29 cellular contexts compared by ENCODE assay signal in genomic region chr3:66149269-66149668, GRCh38.
"Had no signal": no experiment of that assay in that cellular context is flagged by ENCODE, and none has a peak within 500 bp of the region (broad histone marks: within the 10 kb centered on the region; RNA-seq: fewer than 3 reads in every experiment).

No MANE protein-coding gene starts in this region.

- H3K4me3 ChIP-seq: body of pancreas, cardiac muscle cell, gastroesophageal sphincter, neural progenitor cell, prostate gland, right atrium auricular region, spleen, upper lobe of right lung had no signal

- H3K27ac Mint-ChIP-seq: activated CD4-positive, alpha-beta memory T cell treated with anti-CD3 and anti-CD28 coated beads, Interleukin-2, amount 10 ng/mL, durations not matched to agents 7 days and 5 days; activated CD4-positive, alpha-beta T cell treated with anti-CD3 and anti-CD28 coated beads, Interleukin-2, amount 10 ng/mL, durations not matched to agents 24 days and 14 days; activated naive CD4-positive, alpha-beta T cell treated with anti-CD3 and anti-CD28 coated beads, Interleukin-2, amount 10 ng/mL, durations not matched to agents 7 days and 5 days; dendritic cell treated with granulocyte-macrophage colony-stimulating factor and Interleukin-4, amounts not matched to agents 40 ng/mL and 50 ng/mL, for 4 days; mesothelial cell of epicardium; naive thymus-derived CD8-positive, alpha-beta T cell; neural progenitor cell; T-helper 2 cell treated with Interferon-gamma antibody and Interleukin-4, amounts not matched to agents 5 μg/mL and 100 μg/mL, for 36 hours had no signal

- H3K4me1 Mint-ChIP-seq: activated CD4-positive, alpha-beta memory T cell treated with anti-CD3 and anti-CD28 coated beads, Interleukin-2, amount 10 ng/mL, durations not matched to agents 7 days and 5 days; activated CD4-positive, alpha-beta T cell treated with anti-CD3 and anti-CD28 coated beads, Interleukin-2, amount 10 ng/mL, durations not matched to agents 24 days and 14 days; activated naive CD4-positive, alpha-beta T cell treated with anti-CD3 and anti-CD28 coated beads, Interleukin-2, amount 10 ng/mL, durations not matched to agents 7 days and 5 days; naive thymus-derived CD8-positive, alpha-beta T cell had no signal

- H3K36me3 Mint-ChIP-seq: activated naive CD4-positive, alpha-beta T cell treated with anti-CD3 and anti-CD28 coated beads, Interleukin-2, amount 10 ng/mL, durations not matched to agents 7 days and 5 days; mesothelial cell of epicardium; naive thymus-derived CD8-positive, alpha-beta T cell; neural progenitor cell had no signal

- H3K4me3 Mint-ChIP-seq: activated CD4-positive, alpha-beta memory T cell treated with anti-CD3 and anti-CD28 coated beads, Interleukin-2, amount 10 ng/mL, durations not matched to agents 7 days and 5 days; activated CD4-positive, alpha-beta T cell treated with anti-CD3 and anti-CD28 coated beads, Interleukin-2, amount 10 ng/mL, durations not matched to agents 24 days and 14 days; activated naive CD4-positive, alpha-beta T cell treated with anti-CD3 and anti-CD28 coated beads, Interleukin-2, amount 10 ng/mL, durations not matched to agents 7 days and 5 days; dendritic cell treated with granulocyte-macrophage colony-stimulating factor and Interleukin-4, amounts not matched to agents 40 ng/mL and 50 ng/mL, for 4 days; mesothelial cell of epicardium; naive thymus-derived CD8-positive, alpha-beta T cell; neural progenitor cell; T-helper 2 cell treated with Interferon-gamma antibody and Interleukin-4, amounts not matched to agents 5 μg/mL and 100 μg/mL, for 36 hours had no signal

- H3K9me3 ChIP-seq: body of pancreas, gastroesophageal sphincter, prostate gland, right atrium auricular region, spleen, upper lobe of right lung had no signal

- H3K27ac ChIP-seq: body of pancreas, cardiac muscle cell, gastroesophageal sphincter, neural progenitor cell, prostate gland, right atrium auricular region, spleen, upper lobe of right lung, VCaP had no signal

- ATAC-seq: activated CD4-positive, CD25-positive, alpha-beta regulatory T cell treated with anti-CD3 and anti-CD28 coated beads, Interleukin-2, amount 50 U/mL, for 24 hours; body of pancreas; gastroesophageal sphincter; left ventricle myocardium superior; naive thymus-derived CD8-positive, alpha-beta T cell; upper lobe of right lung had no signal

- H3K4me1 ChIP-seq: body of pancreas, prostate gland, spleen, upper lobe of right lung had no signal

- H3K4me2 ChIP-seq: neural progenitor cell had no signal

- H3K9me3 Mint-ChIP-seq: activated CD4-positive, alpha-beta memory T cell treated with anti-CD3 and anti-CD28 coated beads, Interleukin-2, amount 10 ng/mL, durations not matched to agents 7 days and 5 days; activated CD4-positive, alpha-beta T cell treated with anti-CD3 and anti-CD28 coated beads, Interleukin-2, amount 10 ng/mL, durations not matched to agents 24 days and 14 days; activated naive CD4-positive, alpha-beta T cell treated with anti-CD3 and anti-CD28 coated beads, Interleukin-2, amount 10 ng/mL, durations not matched to agents 7 days and 5 days; dendritic cell treated with granulocyte-macrophage colony-stimulating factor and Interleukin-4, amounts not matched to agents 40 ng/mL and 50 ng/mL, for 4 days; mesothelial cell of epicardium; naive thymus-derived CD8-positive, alpha-beta T cell; neural progenitor cell; T-helper 2 cell treated with Interferon-gamma antibody and Interleukin-4, amounts not matched to agents 5 μg/mL and 100 μg/mL, for 36 hours had no signal

- H3K9ac ChIP-seq: neural progenitor cell had no signal

- H3K27me3 ChIP-seq: body of pancreas, cardiac muscle cell, gastroesophageal sphincter, neural progenitor cell, right atrium auricular region, upper lobe of right lung had no signal

- FAIRE-seq: endometrium, islet of Langerhans had no signal

- H3K36me3 ChIP-seq: cardiac muscle cell, gastroesophageal sphincter, neural progenitor cell, prostate gland, right atrium auricular region, spleen, upper lobe of right lung had no signal

- H2AFZ ChIP-seq: neural progenitor cell had no signal

- DNase-seq: activated CD4-positive, alpha-beta memory T cell treated with anti-CD3 and anti-CD28 coated beads, Interleukin-2, amount 10 ng/mL, durations not matched to agents 7 days and 5 days; activated CD4-positive, alpha-beta T cell treated with anti-CD3 and anti-CD28 coated beads, Interleukin-2, amount 10 ng/mL, durations not matched to agents 24 days and 14 days; activated effector memory CD4-positive, alpha-beta T cell treated with anti-CD3 and anti-CD28 coated beads, Interleukin-2, amount 50 U/mL, for 16 hours; activated naive CD4-positive, alpha-beta T cell treated with anti-CD3 and anti-CD28 coated beads, Interleukin-2, amount 10 ng/mL, durations not matched to agents 7 days and 5 days; activated T-cell treated with anti-CD3 and anti-CD28 coated beads for 4 hours; body of pancreas; effector CD4-positive, alpha-beta T cell; erythroblast; head of caudate nucleus; hypothalamus; left ventricle myocardium superior; mammary epithelial cell; naive thymus-derived CD8-positive, alpha-beta T cell; spleen; stimulated activated CD4-positive, alpha-beta T cell treated with anti-CD3 and anti-CD28 coated beads, Interleukin-4, amount 100 ng/mL, for 1 hour; stimulated activated naive CD4-positive, alpha-beta T cell; upper lobe of right lung had no signal

- H3K27me3 Mint-ChIP-seq: activated CD4-positive, alpha-beta memory T cell treated with anti-CD3 and anti-CD28 coated beads, Interleukin-2, amount 10 ng/mL, durations not matched to agents 7 days and 5 days; activated CD4-positive, alpha-beta T cell treated with anti-CD3 and anti-CD28 coated beads, Interleukin-2, amount 10 ng/mL, durations not matched to agents 24 days and 14 days; activated naive CD4-positive, alpha-beta T cell treated with anti-CD3 and anti-CD28 coated beads, Interleukin-2, amount 10 ng/mL, durations not matched to agents 7 days and 5 days; dendritic cell treated with granulocyte-macrophage colony-stimulating factor and Interleukin-4, amounts not matched to agents 40 ng/mL and 50 ng/mL, for 4 days had no signal
